ENCODE assay signal across 19 cellular contexts in genomic region chr22:23530766-23531282, GRCh38. TPM values are rescaled to one million over a fixed set of nuclear protein-coding genes. Genes with fewer than 3 reads are reported as not detected.
"Had no signal": no experiment of that assay in that cellular context is flagged by ENCODE, and none has a peak within 500 bp of the region (broad histone marks: within the 10 kb centered on the region; RNA-seq: fewer than 3 reads in every experiment).

No MANE protein-coding gene starts in this region.

- ATAC-seq: activated T-cell treated with anti-CD3 and anti-CD28 coated beads, Interleukin-2, amount 50 U/mL, for 72 hours; left colon; naive thymus-derived CD8-positive, alpha-beta T cell; SK-N-SH treated with all-trans-retinoic acid at 6 μM for 48 hours had no signal

- H3K27me3 ChIP-seq: right atrium auricular region had no signal

- FAIRE-seq: small intestine had no signal

- H3K4me3 ChIP-seq: right atrium auricular region had no signal

- H3K4me1 ChIP-seq: right atrium auricular region had no signal

- H3K27ac ChIP-seq: right atrium auricular region had no signal

- DNase-seq: activated CD4-positive, alpha-beta memory T cell treated with anti-CD3 and anti-CD28 coated beads, Interleukin-2, amount 10 ng/mL, durations not matched to agents 7 days and 5 days; activated CD4-positive, alpha-beta T cell treated with anti-CD3 and anti-CD28 coated beads for 4 hours; activated gamma-delta T cell; activated T-cell treated with anti-CD3 and anti-CD28 coated beads, Interleukin-2, amount 50 U/mL, for 72 hours; effector CD8-positive, alpha-beta T cell; foreskin melanocyte; left colon; naive thymus-derived CD8-positive, alpha-beta T cell; nucleus accumbens; small intestine; stimulated activated CD4-positive, alpha-beta T cell treated with anti-CD3 and anti-CD28 coated beads, Interleukin-4, amount 100 ng/mL, for 4 hours; stimulated activated CD8-positive, alpha-beta memory T cell treated with anti-CD3 and anti-CD28 coated beads, Interleukin-4, amount 100 ng/mL, for 48 hours; stimulated activated naive CD4-positive, alpha-beta T cell treated with Interleukin-2 at 50 U/mL for 16 hours; substantia nigra had no signal

- H3K36me3 ChIP-seq: right atrium auricular region had no signal

- H3K9me3 ChIP-seq: right atrium auricular region had no signal

RNA-seq across cellular contexts. Expression of gene IGLL1, which starts 49.3 kb away (rescaled TPM):
- total RNA-seq: activated T-cell treated with anti-CD3 and anti-CD28 coated beads, Interleukin-2, amount 50 U/mL, for 72 hours; fibroblast of lung; left colon; lung microvascular endothelial cell; mucosa of gallbladder; naive thymus-derived CD8-positive, alpha-beta T cell; right atrium auricular region had no signal
- polyA plus RNA-seq: fibroblast of lung; naive thymus-derived CD8-positive, alpha-beta T cell; small intestine had no signal
